20 cellular contexts compared by ENCODE assay signal in the genomic region with DNA sequence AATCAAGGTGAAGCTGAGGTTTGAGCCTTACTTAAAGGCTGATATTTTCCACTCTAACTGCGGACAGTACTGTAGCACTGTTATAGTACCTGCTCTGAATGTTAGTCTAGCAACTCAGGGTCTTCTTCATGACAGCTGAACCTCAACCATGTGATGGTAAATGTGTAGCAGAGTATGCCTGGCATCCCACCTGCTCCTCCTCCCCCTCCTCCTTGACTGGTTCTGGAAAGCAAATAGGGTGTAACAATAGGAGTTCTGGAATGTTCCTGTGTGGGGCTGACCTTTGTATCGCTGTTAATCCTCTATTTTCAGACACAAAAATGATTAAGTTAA. TPM values are rescaled to one million over a fixed set of nuclear protein-coding genes. Genes with fewer than 3 reads are reported as not detected.
A peak's percentile ranks its signal among the peaks of the same experiment; 100 is the strongest.
DNase-seq lines count a peak whose midpoint lies in the region; ATAC-seq and TF ChIP-seq lines count a peak whose summit lies in the region.
"Had no signal": no experiment of that assay in that cellular context is flagged by ENCODE, and none has a peak within 500 bp of the region (broad histone marks: within the 10 kb centered on the region; RNA-seq: fewer than 3 reads in every experiment).

No MANE protein-coding gene starts in this region.

- H3K27ac ChIP-seq in CD4-positive, CD25-positive, alpha-beta regulatory T cell (ENCODE audit: insufficient read depth, low read length, poor library complexity, severe bottlenecking), result peak overlapping the region; percentile 68

- peaks cover 7% of the 10 kb centered on the region for H3K4me1 ChIP-seq in CD4-positive, CD25-positive, alpha-beta regulatory T cell (ENCODE audit: control insufficient read depth, insufficient read depth, low read length, poor library complexity, severe bottlenecking)
- peaks cover 18% of the 10 kb centered on the region for H3K4me1 ChIP-seq in mucosa of descending colon (ENCODE audit: low read depth)

- peaks cover 3 to 30% (median 16%) of the 10 kb centered on the region in 4 donors for H3K4me1 Mint-ChIP-seq in CD4-positive, CD25-positive, alpha-beta regulatory T cell
- peaks cover 26% of the 10 kb centered on the region for H3K4me1 Mint-ChIP-seq in Calu3 (ENCODE audit: low read depth, unreplicated experiment)
- peaks cover 32% of the 10 kb centered on the region for H3K4me1 Mint-ChIP-seq in activated naive CD8-positive, alpha-beta T cell treated with anti-CD3 and anti-CD28 coated beads, Interleukin-2, amount 50 U/mL, for 24 hours

- no peaks in the 10 kb centered on the region for H3K9me3 ChIP-seq in CD4-positive, CD25-positive, alpha-beta regulatory T cell (ENCODE audit: control insufficient read depth in 2 of 2, low read length in 2 of 2)
- H3K9me3 ChIP-seq in mucosa of descending colon, result no peaks in the 10 kb centered on the region

- peak overlapping the region in 1 of 3 donors; percentile 88 for H3K27ac Mint-ChIP-seq in CD4-positive, CD25-positive, alpha-beta regulatory T cell
- H3K27ac Mint-ChIP-seq in Calu3 (ENCODE audit: unreplicated experiment), result peak overlapping the region; percentile 83
- peak overlapping the region; percentile 34 for H3K27ac Mint-ChIP-seq in activated naive CD8-positive, alpha-beta T cell treated with anti-CD3 and anti-CD28 coated beads, Interleukin-2, amount 50 U/mL, for 24 hours
- H3K27ac Mint-ChIP-seq: HFFc6 had no signal

- CTCF ChIA-PET in Calu3 (lab: Charles Lee), result interaction anchor here (0.6 to 2.0 kb wide), 3 partner anchors 49 to 155 kb away, joined by 3 to 5 read pairs (median 5); no protein-coding TSS in a partner anchor

- H3K36me3 ChIP-seq in CD4-positive, CD25-positive, alpha-beta regulatory T cell (ENCODE audit: control insufficient read depth, insufficient read depth, low read length), result no peaks in the 10 kb centered on the region
- no peaks in the 10 kb centered on the region for H3K36me3 ChIP-seq in mucosa of descending colon (ENCODE audit: low read depth)

- H3K27me3 Mint-ChIP-seq in CD4-positive, CD25-positive, alpha-beta regulatory T cell, result peaks cover 4% of the 10 kb centered on the region
- no peaks in the 10 kb centered on the region for H3K27me3 Mint-ChIP-seq in Calu3 (ENCODE audit: unreplicated experiment)
- peaks cover 14% of the 10 kb centered on the region for H3K27me3 Mint-ChIP-seq in activated naive CD8-positive, alpha-beta T cell treated with anti-CD3 and anti-CD28 coated beads, Interleukin-2, amount 50 U/mL, for 24 hours

- BruUV-seq in Calu3 (replicated peaks; lab: Mats Ljungman, UMichigan), result no TSS peak

- intact Hi-C loops in Calu3 (cut with micrococcal nuclease; ENCODE audit: unreplicated experiment) (no loop called here), mucosa of descending colon (cut with DNase I, micrococcal nuclease) (no loop called here)

- H3K4me3 ChIP-seq in CD4-positive, CD25-positive, alpha-beta regulatory T cell (ENCODE audit: low read depth, low read length), result no peak overlapping the region
- no peak overlapping the region for H3K4me3 ChIP-seq in mucosa of descending colon

- H3K27me3 ChIP-seq in CD4-positive, CD25-positive, alpha-beta regulatory T cell (ENCODE audit: control insufficient read depth, insufficient read depth, low read length), result no peaks in the 10 kb centered on the region

- H3K4me3 Mint-ChIP-seq in CD4-positive, CD25-positive, alpha-beta regulatory T cell, result peak overlapping the region in 3 of 4 donors; percentile 4 to 75 (median 33)
- H3K4me3 Mint-ChIP-seq in Calu3 (ENCODE audit: low read depth, unreplicated experiment), result peak overlapping the region; percentile 72
- H3K4me3 Mint-ChIP-seq in activated naive CD8-positive, alpha-beta T cell treated with anti-CD3 and anti-CD28 coated beads, Interleukin-2, amount 50 U/mL, for 24 hours, result no peak overlapping the region
- H3K4me3 Mint-ChIP-seq: HFFc6 had no signal

- ATAC-seq in CD4-positive, CD25-positive, alpha-beta regulatory T cell (ENCODE audit: low read depth in 2 of 2), result no peak
- ATAC-seq in activated naive CD8-positive, alpha-beta T cell treated with anti-CD3 and anti-CD28 coated beads, Interleukin-2, amount 50 U/mL, for 24 hours, result no peak
- ATAC-seq in mucosa of descending colon, result peak; percentile 28
- ATAC-seq: Panc1 had no signal

- TF ChIP-seq CTCF in Calu3 (IDR thresholded peaks at IDR 0.05; ENCODE audit: unreplicated experiment), result no peak
- no peak for TF ChIP-seq CTCF in mucosa of descending colon (IDR thresholded peaks at IDR 0.05)

- peaks cover 0 to 2% (median 0%) of the 10 kb centered on the region in 7 donors for H3K9me3 Mint-ChIP-seq in CD4-positive, CD25-positive, alpha-beta regulatory T cell
- H3K9me3 Mint-ChIP-seq in Calu3 (ENCODE audit: low read depth, unreplicated experiment), result no peaks in the 10 kb centered on the region
- H3K9me3 Mint-ChIP-seq in activated naive CD8-positive, alpha-beta T cell treated with anti-CD3 and anti-CD28 coated beads, Interleukin-2, amount 50 U/mL, for 24 hours, result no peaks in the 10 kb centered on the region
- H3K9me3 Mint-ChIP-seq: HFFc6 had no signal

- no peak for DNase-seq in CD4-positive, CD25-positive, alpha-beta regulatory T cell
- DNase-seq in Calu3, result no peak
- DNase-seq in activated naive CD8-positive, alpha-beta T cell treated with anti-CD3 and anti-CD28 coated beads, Interleukin-2, amount 50 U/mL, for 24 hours, result no peak
- DNase-seq in mucosa of descending colon, result no peak
- DNase-seq in activated CD8-positive, alpha-beta memory T cell treated with anti-CD3 and anti-CD28 coated beads for 24 hours, result no peak
- DNase-seq in islet precursor cell, result no peak
- DNase-seq in cerebellum (ENCODE audit: low spot score), result no peak
- DNase-seq: AML-193, DMS 273 treated with DMSO at 0.1 percent for 48 hours, HFFc6, KG1, NCI-H1105, NCI-H187, NCI-H2171, NCI-H774, Right ventricle myocardium superior had no signal

- no peaks in the 10 kb centered on the region for H3K36me3 Mint-ChIP-seq in CD4-positive, CD25-positive, alpha-beta regulatory T cell
- peaks cover 67% of the 10 kb centered on the region for H3K36me3 Mint-ChIP-seq in Calu3 (ENCODE audit: insufficient read depth, unreplicated experiment)
- H3K36me3 Mint-ChIP-seq in activated naive CD8-positive, alpha-beta T cell treated with anti-CD3 and anti-CD28 coated beads, Interleukin-2, amount 50 U/mL, for 24 hours (ENCODE audit: low read depth), result peaks cover 16% of the 10 kb centered on the region

RNA-seq across cellular contexts. Expression of a gene that starts 0.4 kb away (rescaled TPM):
- total RNA-seq in CD4-positive, CD25-positive, alpha-beta regulatory T cell, result 3.7 TPM
- polyA plus RNA-seq in CD4-positive, CD25-positive, alpha-beta regulatory T cell, result 1 to 10 TPM in 3 of 4 donors, under 1 TPM in 1; 0.94 to 2.3 (median 2.1) TPM
- total RNA-seq in Calu3 (2022) (25.4 and 39.9 TPM in 2 replicates), mucosa of descending colon (10 to 100 TPM; 10.2 to 24.4 (median 12.9) TPM), cerebellum (not detected)
- total RNA-seq: A673, H1, HFFc6, M059J, Right ventricle myocardium superior had no signal
- polyA plus RNA-seq: H1 had no signal

RNA-seq across cellular contexts. Expression of a gene that starts 58.2 kb away (rescaled TPM):
- not detected for total RNA-seq in CD4-positive, CD25-positive, alpha-beta regulatory T cell
- not detected for polyA plus RNA-seq in CD4-positive, CD25-positive, alpha-beta regulatory T cell
- total RNA-seq in Calu3 (2022), result 2.4 and 3.2 TPM in 2 replicates
- not detected for total RNA-seq in mucosa of descending colon
- total RNA-seq in cerebellum, result 2.8 TPM
